Comparison of ENCODE assay signal across 1 cellular context in the genomic region with DNA sequence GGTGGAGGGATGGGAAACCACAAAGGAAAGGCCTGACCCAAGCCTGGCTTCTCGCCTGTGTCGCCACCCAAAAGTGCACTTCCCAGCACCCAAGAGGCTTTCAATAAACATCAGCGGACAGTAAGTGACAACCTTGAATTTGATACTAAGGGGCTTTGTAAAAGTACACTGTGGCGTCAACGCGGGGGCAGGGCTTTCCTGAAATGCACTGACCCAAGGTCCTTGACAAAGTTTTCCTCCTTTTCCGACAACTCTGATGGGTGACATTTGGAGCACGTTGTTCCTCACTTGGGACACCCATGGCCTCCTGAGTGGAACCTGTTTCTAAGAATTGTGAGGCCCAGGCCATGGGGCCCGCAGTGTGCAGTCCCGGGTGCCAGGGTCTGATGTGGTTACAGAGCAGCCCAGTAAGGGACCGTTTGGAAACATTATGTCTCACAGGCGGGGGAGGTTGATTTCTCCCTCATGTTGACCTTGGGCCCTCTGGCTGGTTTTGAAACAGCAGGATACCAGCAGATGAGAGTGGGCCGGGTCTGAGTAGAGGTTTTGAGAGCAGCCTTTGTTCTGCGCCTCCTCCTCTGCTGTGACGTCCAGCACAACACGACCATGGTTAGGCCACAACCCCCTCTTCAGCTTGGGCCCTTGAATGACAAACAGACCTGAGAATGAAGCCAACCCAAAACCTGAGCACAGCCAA.
TF ChIP-seq lines count a peak whose summit lies in the region.

No MANE protein-coding gene starts in this region.

TF ChIP-seq in HepG2, 621 proteins besides CTCF, POLR2A, EP300 and RAD21 (continued from another document and continues in another):
- TF ChIP-seq, protein P1, sequence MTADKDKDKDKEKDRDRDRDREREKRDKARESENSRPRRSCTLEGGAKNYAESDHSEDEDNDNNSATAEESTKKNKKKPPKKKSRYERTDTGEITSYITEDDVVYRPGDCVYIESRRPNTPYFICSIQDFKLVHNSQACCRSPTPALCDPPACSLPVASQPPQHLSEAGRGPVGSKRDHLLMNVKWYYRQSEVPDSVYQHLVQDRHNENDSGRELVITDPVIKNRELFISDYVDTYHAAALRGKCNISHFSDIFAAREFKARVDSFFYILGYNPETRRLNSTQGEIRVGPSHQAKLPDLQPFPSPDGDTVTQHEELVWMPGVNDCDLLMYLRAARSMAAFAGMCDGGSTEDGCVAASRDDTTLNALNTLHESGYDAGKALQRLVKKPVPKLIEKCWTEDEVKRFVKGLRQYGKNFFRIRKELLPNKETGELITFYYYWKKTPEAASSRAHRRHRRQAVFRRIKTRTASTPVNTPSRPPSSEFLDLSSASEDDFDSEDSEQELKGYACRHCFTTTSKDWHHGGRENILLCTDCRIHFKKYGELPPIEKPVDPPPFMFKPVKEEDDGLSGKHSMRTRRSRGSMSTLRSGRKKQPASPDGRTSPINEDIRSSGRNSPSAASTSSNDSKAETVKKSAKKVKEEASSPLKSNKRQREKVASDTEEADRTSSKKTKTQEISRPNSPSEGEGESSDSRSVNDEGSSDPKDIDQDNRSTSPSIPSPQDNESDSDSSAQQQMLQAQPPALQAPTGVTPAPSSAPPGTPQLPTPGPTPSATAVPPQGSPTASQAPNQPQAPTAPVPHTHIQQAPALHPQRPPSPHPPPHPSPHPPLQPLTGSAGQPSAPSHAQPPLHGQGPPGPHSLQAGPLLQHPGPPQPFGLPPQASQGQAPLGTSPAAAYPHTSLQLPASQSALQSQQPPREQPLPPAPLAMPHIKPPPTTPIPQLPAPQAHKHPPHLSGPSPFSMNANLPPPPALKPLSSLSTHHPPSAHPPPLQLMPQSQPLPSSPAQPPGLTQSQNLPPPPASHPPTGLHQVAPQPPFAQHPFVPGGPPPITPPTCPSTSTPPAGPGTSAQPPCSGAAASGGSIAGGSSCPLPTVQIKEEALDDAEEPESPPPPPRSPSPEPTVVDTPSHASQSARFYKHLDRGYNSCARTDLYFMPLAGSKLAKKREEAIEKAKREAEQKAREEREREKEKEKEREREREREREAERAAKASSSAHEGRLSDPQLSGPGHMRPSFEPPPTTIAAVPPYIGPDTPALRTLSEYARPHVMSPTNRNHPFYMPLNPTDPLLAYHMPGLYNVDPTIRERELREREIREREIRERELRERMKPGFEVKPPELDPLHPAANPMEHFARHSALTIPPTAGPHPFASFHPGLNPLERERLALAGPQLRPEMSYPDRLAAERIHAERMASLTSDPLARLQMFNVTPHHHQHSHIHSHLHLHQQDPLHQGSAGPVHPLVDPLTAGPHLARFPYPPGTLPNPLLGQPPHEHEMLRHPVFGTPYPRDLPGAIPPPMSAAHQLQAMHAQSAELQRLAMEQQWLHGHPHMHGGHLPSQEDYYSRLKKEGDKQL (CRISPR knock-in tag; IDR thresholded peaks at IDR 0.05; ENCODE audit: low read depth) = no peak; the same call in 1 of the 2 replicates
- TF ChIP-seq NFKB2 (CRISPR knock-in tag; IDR thresholded peaks at IDR 0.05; ENCODE audit: borderline replicate concordance) = peak; percentile 76; the same call in 1 of the 2 replicates
- TF ChIP-seq MEIS1 (CRISPR knock-in tag; IDR thresholded peaks at IDR 0.05; ENCODE audit: borderline replicate concordance) = peak; percentile 55; the same call in 1 of the 2 replicates
- no peak for TF ChIP-seq KDM3A (CRISPR knock-in tag; IDR thresholded peaks at IDR 0.05; ENCODE audit: low read depth)
- TF ChIP-seq TBX3 (IDR thresholded peaks at IDR 0.05; ENCODE audit: borderline replicate concordance) = no peak
- no peak for TF ChIP-seq SMARCE1 (IDR thresholded peaks at IDR 0.05; ENCODE audit: borderline replicate concordance)
- TF ChIP-seq RAD51 (IDR thresholded peaks at IDR 0.05; ENCODE audit: borderline replicate concordance) = no peak
- no peak for TF ChIP-seq SP2 (CRISPR knock-in tag; IDR thresholded peaks at IDR 0.05)
- TF ChIP-seq, protein P2, sequence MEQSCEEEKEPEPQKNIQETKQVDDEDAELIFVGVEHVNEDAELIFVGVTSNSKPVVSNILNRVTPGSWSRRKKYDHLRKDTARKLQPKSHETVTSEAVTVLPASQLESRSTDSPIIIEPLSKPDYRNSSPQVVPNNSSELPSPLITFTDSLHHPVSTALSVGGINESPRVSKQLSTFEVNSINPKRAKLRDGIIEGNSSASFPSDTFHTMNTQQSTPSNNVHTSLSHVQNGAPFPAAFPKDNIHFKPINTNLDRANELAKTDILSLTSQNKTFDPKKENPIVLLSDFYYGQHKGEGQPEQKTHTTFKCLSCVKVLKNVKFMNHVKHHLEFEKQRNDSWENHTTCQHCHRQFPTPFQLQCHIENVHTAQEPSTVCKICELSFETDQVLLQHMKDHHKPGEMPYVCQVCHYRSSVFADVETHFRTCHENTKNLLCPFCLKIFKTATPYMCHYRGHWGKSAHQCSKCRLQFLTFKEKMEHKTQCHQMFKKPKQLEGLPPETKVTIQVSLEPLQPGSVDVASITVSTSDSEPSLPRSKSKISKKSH (CRISPR knock-in tag; IDR thresholded peaks at IDR 0.05; ENCODE audit: borderline replicate concordance) = no peak
- TF ChIP-seq, protein P3, sequence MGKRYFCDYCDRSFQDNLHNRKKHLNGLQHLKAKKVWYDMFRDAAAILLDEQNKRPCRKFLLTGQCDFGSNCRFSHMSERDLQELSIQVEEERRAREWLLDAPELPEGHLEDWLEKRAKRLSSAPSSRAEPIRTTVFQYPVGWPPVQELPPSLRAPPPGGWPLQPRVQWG (CRISPR knock-in tag; IDR thresholded peaks at IDR 0.05; ENCODE audit: borderline replicate concordance, low read depth) = no peak
- peak; percentile 87 for TF ChIP-seq RXRA (CRISPR knock-in tag; IDR thresholded peaks at IDR 0.05)
- TF ChIP-seq, protein P4, sequence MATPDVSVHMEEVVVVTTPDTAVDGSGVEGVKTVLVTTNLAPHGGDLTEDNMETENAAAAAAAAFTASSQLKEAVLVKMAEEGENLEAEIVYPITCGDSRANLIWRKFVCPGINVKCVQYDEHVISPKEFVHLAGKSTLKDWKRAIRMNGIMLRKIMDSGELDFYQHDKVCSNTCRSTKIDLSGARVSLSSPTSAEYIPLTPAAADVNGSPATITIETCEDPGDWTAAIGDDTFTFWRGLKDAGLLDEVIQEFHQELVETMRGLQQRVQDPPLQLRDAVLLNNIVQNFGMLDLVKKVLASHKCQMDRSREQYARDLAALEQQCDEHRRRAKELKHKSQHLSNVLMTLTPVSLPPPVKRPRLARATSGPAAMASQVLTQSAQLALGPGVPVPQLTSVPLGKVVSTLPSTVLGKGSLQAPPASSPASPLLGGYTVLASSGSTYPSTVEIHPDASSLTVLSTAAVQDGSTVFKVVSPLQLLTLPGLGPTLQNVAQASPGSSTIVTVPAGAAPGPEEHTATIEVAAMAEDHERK (CRISPR knock-in tag; IDR thresholded peaks at IDR 0.05; ENCODE audit: low read depth) = no peak
- no peak for TF ChIP-seq NFYC (CRISPR knock-in tag; IDR thresholded peaks at IDR 0.05)
- TF ChIP-seq, protein P5, sequence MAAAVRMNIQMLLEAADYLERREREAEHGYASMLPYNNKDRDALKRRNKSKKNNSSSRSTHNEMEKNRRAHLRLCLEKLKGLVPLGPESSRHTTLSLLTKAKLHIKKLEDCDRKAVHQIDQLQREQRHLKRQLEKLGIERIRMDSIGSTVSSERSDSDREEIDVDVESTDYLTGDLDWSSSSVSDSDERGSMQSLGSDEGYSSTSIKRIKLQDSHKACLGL (CRISPR knock-in tag; IDR thresholded peaks at IDR 0.05) = no peak
- TF ChIP-seq, protein P6, sequence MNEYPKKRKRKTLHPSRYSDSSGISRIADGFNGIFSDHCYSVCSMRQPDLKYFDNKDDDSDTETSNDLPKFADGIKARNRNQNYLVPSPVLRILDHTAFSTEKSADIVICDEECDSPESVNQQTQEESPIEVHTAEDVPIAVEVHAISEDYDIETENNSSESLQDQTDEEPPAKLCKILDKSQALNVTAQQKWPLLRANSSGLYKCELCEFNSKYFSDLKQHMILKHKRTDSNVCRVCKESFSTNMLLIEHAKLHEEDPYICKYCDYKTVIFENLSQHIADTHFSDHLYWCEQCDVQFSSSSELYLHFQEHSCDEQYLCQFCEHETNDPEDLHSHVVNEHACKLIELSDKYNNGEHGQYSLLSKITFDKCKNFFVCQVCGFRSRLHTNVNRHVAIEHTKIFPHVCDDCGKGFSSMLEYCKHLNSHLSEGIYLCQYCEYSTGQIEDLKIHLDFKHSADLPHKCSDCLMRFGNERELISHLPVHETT (CRISPR knock-in tag; conservative IDR thresholded peaks at IDR 0.05) = peak; percentile 20; the same call in 1 of the 2 replicates
- no peak for TF ChIP-seq ZNF547 (CRISPR knock-in tag; IDR thresholded peaks at IDR 0.05)
- TF ChIP-seq KMT2B (CRISPR knock-in tag; IDR thresholded peaks at IDR 0.05) = 0 out of 2 replicates have a peak, but pooled peaks have one; percentile 38
- peak; percentile 72; the same call in 1 of the 2 replicates for TF ChIP-seq ZSCAN9 (CRISPR knock-in tag; IDR thresholded peaks at IDR 0.05; ENCODE audit: borderline replicate concordance)
- peak; percentile 60; the same call in 1 of the 2 replicates for TF ChIP-seq DNMT3B (CRISPR knock-in tag; conservative IDR thresholded peaks at IDR 0.05)
- TF ChIP-seq, protein P7, sequence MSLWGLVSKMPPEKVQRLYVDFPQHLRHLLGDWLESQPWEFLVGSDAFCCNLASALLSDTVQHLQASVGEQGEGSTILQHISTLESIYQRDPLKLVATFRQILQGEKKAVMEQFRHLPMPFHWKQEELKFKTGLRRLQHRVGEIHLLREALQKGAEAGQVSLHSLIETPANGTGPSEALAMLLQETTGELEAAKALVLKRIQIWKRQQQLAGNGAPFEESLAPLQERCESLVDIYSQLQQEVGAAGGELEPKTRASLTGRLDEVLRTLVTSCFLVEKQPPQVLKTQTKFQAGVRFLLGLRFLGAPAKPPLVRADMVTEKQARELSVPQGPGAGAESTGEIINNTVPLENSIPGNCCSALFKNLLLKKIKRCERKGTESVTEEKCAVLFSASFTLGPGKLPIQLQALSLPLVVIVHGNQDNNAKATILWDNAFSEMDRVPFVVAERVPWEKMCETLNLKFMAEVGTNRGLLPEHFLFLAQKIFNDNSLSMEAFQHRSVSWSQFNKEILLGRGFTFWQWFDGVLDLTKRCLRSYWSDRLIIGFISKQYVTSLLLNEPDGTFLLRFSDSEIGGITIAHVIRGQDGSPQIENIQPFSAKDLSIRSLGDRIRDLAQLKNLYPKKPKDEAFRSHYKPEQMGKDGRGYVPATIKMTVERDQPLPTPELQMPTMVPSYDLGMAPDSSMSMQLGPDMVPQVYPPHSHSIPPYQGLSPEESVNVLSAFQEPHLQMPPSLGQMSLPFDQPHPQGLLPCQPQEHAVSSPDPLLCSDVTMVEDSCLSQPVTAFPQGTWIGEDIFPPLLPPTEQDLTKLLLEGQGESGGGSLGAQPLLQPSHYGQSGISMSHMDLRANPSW (CRISPR knock-in tag; IDR thresholded peaks at IDR 0.05; ENCODE audit: borderline replicate concordance) = no peak
- peak; percentile 80; the same call in 1 of the 2 replicates for TF ChIP-seq MTA1 (CRISPR knock-in tag; IDR thresholded peaks at IDR 0.05; ENCODE audit: borderline replicate concordance)
- TF ChIP-seq ZNF570 (CRISPR knock-in tag; IDR thresholded peaks at IDR 0.05; ENCODE audit: borderline replicate concordance) = no peak
- TF ChIP-seq, protein P8, sequence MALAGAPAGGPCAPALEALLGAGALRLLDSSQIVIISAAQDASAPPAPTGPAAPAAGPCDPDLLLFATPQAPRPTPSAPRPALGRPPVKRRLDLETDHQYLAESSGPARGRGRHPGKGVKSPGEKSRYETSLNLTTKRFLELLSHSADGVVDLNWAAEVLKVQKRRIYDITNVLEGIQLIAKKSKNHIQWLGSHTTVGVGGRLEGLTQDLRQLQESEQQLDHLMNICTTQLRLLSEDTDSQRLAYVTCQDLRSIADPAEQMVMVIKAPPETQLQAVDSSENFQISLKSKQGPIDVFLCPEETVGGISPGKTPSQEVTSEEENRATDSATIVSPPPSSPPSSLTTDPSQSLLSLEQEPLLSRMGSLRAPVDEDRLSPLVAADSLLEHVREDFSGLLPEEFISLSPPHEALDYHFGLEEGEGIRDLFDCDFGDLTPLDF (CRISPR knock-in tag; IDR thresholded peaks at IDR 0.05) = 0 out of 2 replicates have a peak, but pooled peaks have one; percentile 48
- TF ChIP-seq ZBTB7A (CRISPR knock-in tag; IDR thresholded peaks at IDR 0.05) = no peak
- TF ChIP-seq ZFP36L2 (CRISPR knock-in tag; IDR thresholded peaks at IDR 0.05) = no peak
- TF ChIP-seq ZNF552 (CRISPR knock-in tag; IDR thresholded peaks at IDR 0.05; ENCODE audit: borderline replicate concordance) = no peak; the same call in 1 of the 2 replicates
- peak; percentile 45; the same call in 1 of the 2 replicates for TF ChIP-seq FOSL2 (CRISPR knock-in tag; IDR thresholded peaks at IDR 0.05)
- TF ChIP-seq, protein P9, sequence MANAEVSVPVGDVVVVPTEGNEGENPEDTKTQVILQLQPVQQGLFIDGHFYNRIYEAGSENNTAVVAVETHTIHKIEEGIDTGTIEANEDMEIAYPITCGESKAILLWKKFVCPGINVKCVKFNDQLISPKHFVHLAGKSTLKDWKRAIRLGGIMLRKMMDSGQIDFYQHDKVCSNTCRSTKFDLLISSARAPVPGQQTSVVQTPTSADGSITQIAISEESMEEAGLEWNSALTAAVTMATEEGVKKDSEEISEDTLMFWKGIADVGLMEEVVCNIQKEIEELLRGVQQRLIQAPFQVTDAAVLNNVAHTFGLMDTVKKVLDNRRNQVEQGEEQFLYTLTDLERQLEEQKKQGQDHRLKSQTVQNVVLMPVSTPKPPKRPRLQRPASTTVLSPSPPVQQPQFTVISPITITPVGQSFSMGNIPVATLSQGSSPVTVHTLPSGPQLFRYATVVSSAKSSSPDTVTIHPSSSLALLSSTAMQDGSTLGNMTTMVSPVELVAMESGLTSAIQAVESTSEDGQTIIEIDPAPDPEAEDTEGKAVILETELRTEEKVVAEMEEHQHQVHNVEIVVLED (CRISPR knock-in tag; IDR thresholded peaks at IDR 0.05; ENCODE audit: borderline replicate concordance) = peak; percentile 34; the same call in 1 of the 2 replicates
- TF ChIP-seq ZIK1 (CRISPR knock-in tag; IDR thresholded peaks at IDR 0.05; ENCODE audit: borderline replicate concordance, low read depth) = no peak
- TF ChIP-seq, protein P10, sequence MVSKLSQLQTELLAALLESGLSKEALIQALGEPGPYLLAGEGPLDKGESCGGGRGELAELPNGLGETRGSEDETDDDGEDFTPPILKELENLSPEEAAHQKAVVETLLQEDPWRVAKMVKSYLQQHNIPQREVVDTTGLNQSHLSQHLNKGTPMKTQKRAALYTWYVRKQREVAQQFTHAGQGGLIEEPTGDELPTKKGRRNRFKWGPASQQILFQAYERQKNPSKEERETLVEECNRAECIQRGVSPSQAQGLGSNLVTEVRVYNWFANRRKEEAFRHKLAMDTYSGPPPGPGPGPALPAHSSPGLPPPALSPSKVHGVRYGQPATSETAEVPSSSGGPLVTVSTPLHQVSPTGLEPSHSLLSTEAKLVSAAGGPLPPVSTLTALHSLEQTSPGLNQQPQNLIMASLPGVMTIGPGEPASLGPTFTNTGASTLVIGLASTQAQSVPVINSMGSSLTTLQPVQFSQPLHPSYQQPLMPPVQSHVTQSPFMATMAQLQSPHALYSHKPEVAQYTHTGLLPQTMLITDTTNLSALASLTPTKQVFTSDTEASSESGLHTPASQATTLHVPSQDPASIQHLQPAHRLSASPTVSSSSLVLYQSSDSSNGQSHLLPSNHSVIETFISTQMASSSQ (IDR thresholded peaks at IDR 0.05; ENCODE audit: low read depth) = no peak
- TF ChIP-seq, protein P10 (CRISPR knock-in tag; IDR thresholded peaks at IDR 0.05; ENCODE audit: borderline replicate concordance) = peak; percentile 82
